Comparison of ENCODE assay signal across 10 cellular contexts in the genomic region with DNA sequence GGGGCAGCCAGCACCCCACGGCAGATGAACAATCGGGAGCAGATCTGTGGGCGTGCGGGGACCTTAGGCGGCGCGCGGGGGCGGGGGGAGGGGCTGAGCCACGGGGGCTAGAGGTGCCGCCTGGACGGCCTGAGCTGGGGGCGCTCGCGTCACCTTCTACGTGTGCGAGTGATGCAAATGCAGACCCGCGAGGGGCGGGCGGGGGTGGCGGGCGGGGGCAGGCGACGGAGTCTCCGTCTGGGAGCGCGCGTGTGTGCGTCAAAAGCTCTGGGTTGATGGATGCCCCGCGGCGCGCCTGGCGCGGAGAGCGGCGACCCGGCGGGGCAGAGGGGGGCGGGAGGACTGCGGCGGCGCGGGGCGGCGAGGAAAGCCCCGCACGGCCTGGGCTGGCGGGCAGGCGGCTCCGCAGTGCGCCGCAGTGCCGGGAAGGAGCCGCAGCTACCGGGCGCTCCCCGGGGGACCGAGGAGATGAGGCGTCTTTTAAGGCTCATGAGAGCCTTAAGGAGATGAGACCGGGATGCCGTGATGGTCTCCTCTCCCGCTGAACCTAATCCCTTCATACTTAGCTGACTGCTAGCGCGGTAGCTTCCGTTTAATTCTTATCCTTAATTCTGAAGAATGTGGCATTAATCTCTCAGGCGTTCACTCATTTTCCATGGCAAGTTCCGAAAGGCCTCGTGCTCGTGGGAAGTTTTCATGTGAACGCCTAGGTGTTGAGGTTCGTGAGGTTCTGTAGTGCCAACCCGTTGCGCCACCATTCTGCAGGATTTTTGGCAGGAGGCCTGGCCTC. TPM values are rescaled to one million over a fixed set of nuclear protein-coding genes. Genes with fewer than 3 reads are reported as not detected.
DNase-seq lines count a peak whose midpoint lies in the region; ATAC-seq and TF ChIP-seq lines count a peak whose summit lies in the region.
"Had no signal": no experiment of that assay in that cellular context is flagged by ENCODE, and none has a peak within 500 bp of the region (broad histone marks: within the 10 kb centered on the region; RNA-seq: fewer than 3 reads in every experiment).

No MANE protein-coding gene starts in this region.

- POLR2A ChIA-PET in GM10248 (lab: Yijun Ruan, JAX) (no interaction called here), PC-3 (lab: Charles Lee; ENCODE audit: unreplicated experiment) (no interaction called here)

- peak overlapping the region; percentile 96 for H3K4me3 Mint-ChIP-seq in neural progenitor cell

- ATAC-seq in HG02884 (IDR thresholded peaks at IDR 0.05; ENCODE audit: unreplicated experiment) (no peak), PC-3 (no peak)
- ATAC-seq: activated CD4-positive, CD25-positive, alpha-beta regulatory T cell treated with anti-CD3 and anti-CD28 coated beads, Interleukin-2, amount 50 U/mL, for 24 hours had no signal

- peaks cover 27% of the 10 kb centered on the region for H3F3A ChIP-seq in neural progenitor cell (ENCODE audit: low read depth)
- no peaks in the 10 kb centered on the region for H3F3A ChIP-seq in PC-3 (ENCODE audit: low read length, unreplicated experiment)

- TF ChIP-seq CTCF in GM10248 (IDR thresholded peaks at IDR 0.05; ENCODE audit: control extremely low read depth, extremely low read depth, low read depth, missing control alignments) (no peak), neural progenitor cell (IDR thresholded peaks at IDR 0.05) (peak; percentile 19), PC-3 (conservative IDR thresholded peaks at IDR 0.05; ENCODE audit: low read depth, low read length) (no peak)

- no peak overlapping the region for H3K27ac Mint-ChIP-seq in neural progenitor cell

- peaks cover 23% of the 10 kb centered on the region for H3K4me1 ChIP-seq in neural progenitor cell
- no peaks in the 10 kb centered on the region for H3K4me1 ChIP-seq in PC-3 (ENCODE audit: insufficient read depth, low read length)

- H3K79me2 ChIP-seq in neural progenitor cell (ENCODE audit: low read depth) (no peaks in the 10 kb centered on the region), PC-3 (ENCODE audit: low read length) (no peaks in the 10 kb centered on the region)

- H3K9ac ChIP-seq in neural progenitor cell (no peak overlapping the region), PC-3 (ENCODE audit: low read length) (no peak overlapping the region)

- intact Hi-C loops in PC-3 (cut with micrococcal nuclease) = no loop called here

- H3K27me3 ChIP-seq in neural progenitor cell = peaks cover 90% of the 10 kb centered on the region
- H3K27me3 ChIP-seq in PC-3 (ENCODE audit: low read length) = peaks cover 54% of the 10 kb centered on the region
- H3K27me3 ChIP-seq: vagina had no signal

- peaks cover 25% of the 10 kb centered on the region for H3K27me3 Mint-ChIP-seq in neural progenitor cell (ENCODE audit: insufficient read depth, low read depth)

- no peaks in the 10 kb centered on the region for H3K9me3 ChIP-seq in neural progenitor cell (ENCODE audit: low read depth)
- no peaks in the 10 kb centered on the region for H3K9me3 ChIP-seq in PC-3 (ENCODE audit: low read length)
- H3K9me3 ChIP-seq: vagina had no signal

- H3K9me2 ChIP-seq in PC-3 (replicated peaks; ENCODE audit: low read length) = no peaks in the 10 kb centered on the region

- DNase-seq in GM10248 (ENCODE audit: extremely low spot score) (peak; percentile 20), NCI-H69 (lab: John Stamatoyannopoulos, UW) (peak; percentile 44), caudate nucleus (lab: John Stamatoyannopoulos, UW) (peak in 29 of 61 donors; percentile 8 to 73 (median 39)), neural progenitor cell (ENCODE audit: low spot score) (peak; percentile 76), pons (ENCODE audit: low spot score) (no peak), PC-3 (no peak)

- H3K4me1 Mint-ChIP-seq in neural progenitor cell = peaks cover 30% of the 10 kb centered on the region

- CTCF ChIA-PET in GM10248 (lab: Yijun Ruan, JAX) = interaction anchor here (1.2 kb wide), 1 partner anchor 13 kb away, joined by 3 read pairs; no protein-coding TSS in a partner anchor
- CTCF ChIA-PET in PC-3 (lab: Charles Lee) = interaction anchor here (0.6 kb wide), 1 partner anchor 409 kb away, joined by 3 read pairs; no protein-coding TSS in a partner anchor

- H3K9me3 Mint-ChIP-seq in neural progenitor cell = peaks cover 3% of the 10 kb centered on the region

- H3K36me3 ChIP-seq in neural progenitor cell (no peaks in the 10 kb centered on the region), PC-3 (ENCODE audit: low read depth, low read length) (no peaks in the 10 kb centered on the region)
- H3K36me3 ChIP-seq: vagina had no signal

- no TSS peak for BruUV-seq in PC-3 (replicated peaks; lab: Mats Ljungman, UMichigan)

- H3K36me3 Mint-ChIP-seq in neural progenitor cell = peaks cover 2% of the 10 kb centered on the region

- H4K20me1 ChIP-seq in neural progenitor cell (ENCODE audit: low read depth) = peaks cover 31% of the 10 kb centered on the region
- H4K20me1 ChIP-seq in PC-3 (ENCODE audit: low read length) = no peaks in the 10 kb centered on the region

- H3K27ac ChIP-seq in caudate nucleus (ENCODE audit: low read depth, low read length) (peak overlapping the region; percentile 36), neural progenitor cell (no peak overlapping the region), PC-3 (ENCODE audit: low read length) (no peak overlapping the region)
- H3K27ac ChIP-seq: vagina had no signal

- H3K4me2 ChIP-seq in neural progenitor cell = peak overlapping the region; percentile 91
- no peak overlapping the region for H3K4me2 ChIP-seq in PC-3 (ENCODE audit: low read length)

- H3K4me3 ChIP-seq in neural progenitor cell = peak overlapping the region; percentile 50
- no peak overlapping the region for H3K4me3 ChIP-seq in PC-3 (ENCODE audit: low read length)
- H3K4me3 ChIP-seq: vagina had no signal

- H2AFZ ChIP-seq in neural progenitor cell (replicated peaks) (peak overlapping the region; percentile 63), PC-3 (ENCODE audit: low read length) (no peak overlapping the region)

RNA-seq across cellular contexts. Expression of a gene that starts 1.5 kb away (rescaled TPM):
- total RNA-seq in neural progenitor cell (ENCODE audit: low replicate concordance) (0.06 and 0.15 TPM in 2 replicates), PC-3 (2014; rRNA removed) (not detected in 2 replicates)
- total RNA-seq: renal cortical epithelial cell had no signal

Comparison
In these comparisons a context has a peak if more than half of its experiments do, and no peak if none do; other contexts are left out.
1. DNase-seq: peak in GM10248 (single experiment), NCI-H69 (single experiment) and neural progenitor cell (single experiment); none in pons (single experiment) and PC-3 (single experiment).